Comparison of ENCODE assay signal across 1 cellular context in the genomic region with DNA sequence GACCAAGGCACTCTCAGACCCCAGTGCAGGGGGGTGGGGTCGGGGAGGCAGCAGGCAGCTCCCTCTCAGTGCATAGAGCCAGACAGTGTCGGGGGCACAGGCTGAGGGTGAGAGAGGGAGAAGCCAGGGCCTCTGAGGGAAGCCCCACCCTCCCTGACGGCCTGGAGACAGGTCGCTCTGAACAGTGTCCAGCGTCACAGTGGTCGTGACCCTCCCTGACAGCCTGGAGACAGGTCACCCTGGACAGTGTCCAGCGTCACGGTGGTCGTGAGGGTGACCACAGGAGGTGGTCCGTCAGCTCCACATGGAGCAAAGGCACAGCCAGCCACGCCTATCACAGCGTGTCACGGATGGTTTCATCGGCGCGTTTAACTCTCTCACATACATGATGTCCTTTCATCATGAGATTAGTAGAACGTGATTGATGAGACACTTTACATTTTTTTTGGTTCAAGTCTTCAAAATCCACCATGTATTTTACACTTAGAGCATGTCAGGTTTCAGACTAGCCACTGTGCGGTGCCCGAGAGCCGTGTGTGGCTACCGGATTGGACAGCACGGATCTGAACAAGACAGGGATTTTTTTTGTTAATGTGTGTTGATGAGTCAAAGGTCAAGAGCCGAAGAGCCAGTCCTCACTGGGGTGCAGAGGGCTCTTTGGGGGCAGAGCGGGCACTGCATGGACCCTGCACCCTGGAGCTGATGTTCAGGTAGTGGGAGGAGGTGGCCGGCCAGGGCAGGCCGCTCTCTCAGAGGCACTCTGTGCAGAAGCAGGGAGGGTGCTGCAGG.
TF ChIP-seq lines count a peak whose summit lies in the region.

No MANE protein-coding gene starts in this region.

TF ChIP-seq in H1, 55 proteins besides CTCF, POLR2A, EP300 and RAD21:
- TF ChIP-seq KDM5A (IDR thresholded peaks at IDR 0.05; ENCODE audit: low read length): no peak
- no peak for TF ChIP-seq POU5F1 (IDR thresholded peaks at IDR 0.05; ENCODE audit: low read depth, low read length)
- TF ChIP-seq SRF (IDR thresholded peaks at IDR 0.05; ENCODE audit: low read depth, low read length): no peak
- no peak for TF ChIP-seq GABPA (IDR thresholded peaks at IDR 0.05; ENCODE audit: borderline replicate concordance, insufficient read depth, low read length)
- TF ChIP-seq, protein P1, sequence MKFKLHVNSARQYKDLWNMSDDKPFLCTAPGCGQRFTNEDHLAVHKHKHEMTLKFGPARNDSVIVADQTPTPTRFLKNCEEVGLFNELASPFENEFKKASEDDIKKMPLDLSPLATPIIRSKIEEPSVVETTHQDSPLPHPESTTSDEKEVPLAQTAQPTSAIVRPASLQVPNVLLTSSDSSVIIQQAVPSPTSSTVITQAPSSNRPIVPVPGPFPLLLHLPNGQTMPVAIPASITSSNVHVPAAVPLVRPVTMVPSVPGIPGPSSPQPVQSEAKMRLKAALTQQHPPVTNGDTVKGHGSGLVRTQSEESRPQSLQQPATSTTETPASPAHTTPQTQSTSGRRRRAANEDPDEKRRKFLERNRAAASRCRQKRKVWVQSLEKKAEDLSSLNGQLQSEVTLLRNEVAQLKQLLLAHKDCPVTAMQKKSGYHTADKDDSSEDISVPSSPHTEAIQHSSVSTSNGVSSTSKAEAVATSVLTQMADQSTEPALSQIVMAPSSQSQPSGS (IDR thresholded peaks at IDR 0.05; ENCODE audit: low read length): no peak
- no peak for TF ChIP-seq NANOG (IDR thresholded peaks at IDR 0.05; ENCODE audit: insufficient read depth, low read depth, low read length, poor library complexity, severe bottlenecking)
- no peak for TF ChIP-seq NRF1 (IDR thresholded peaks at IDR 0.05; ENCODE audit: low read depth, low read length)
- no peak for TF ChIP-seq BCL11A (IDR thresholded peaks at IDR 0.05; ENCODE audit: low read depth in 2 of 2, low read length in 2 of 2)
- TF ChIP-seq HDAC2 (IDR thresholded peaks at IDR 0.05; ENCODE audit: borderline replicate concordance in 1 of 2, low read depth in 2 of 2, low read length in 2 of 2): no peak
- no peak for TF ChIP-seq EZH2 (IDR thresholded peaks at IDR 0.05; ENCODE audit: low read depth, low read length, severe bottlenecking)
- TF ChIP-seq, protein P2, sequence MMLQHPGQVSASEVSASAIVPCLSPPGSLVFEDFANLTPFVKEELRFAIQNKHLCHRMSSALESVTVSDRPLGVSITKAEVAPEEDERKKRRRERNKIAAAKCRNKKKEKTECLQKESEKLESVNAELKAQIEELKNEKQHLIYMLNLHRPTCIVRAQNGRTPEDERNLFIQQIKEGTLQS (IDR thresholded peaks at IDR 0.05; ENCODE audit: insufficient read depth, low read depth, low read length): no peak
- no peak for TF ChIP-seq JUN (IDR thresholded peaks at IDR 0.05; ENCODE audit: low read depth, low read length)
